16 cellular contexts compared by ENCODE assay signal in genomic region chr6:4924872-4925271, GRCh38.
"Had no signal": no experiment of that assay in that cellular context is flagged by ENCODE, and none has a peak within 500 bp of the region (broad histone marks: within the 10 kb centered on the region; RNA-seq: fewer than 3 reads in every experiment).

No MANE protein-coding gene starts in this region.

- H3K36me3 ChIP-seq: gastroesophageal sphincter, heart right ventricle, right lobe of liver had no signal

- H3K27ac ChIP-seq: gastroesophageal sphincter, right lobe of liver had no signal

- ATAC-seq: activated T-cell treated with anti-CD3 and anti-CD28 coated beads, Interleukin-2, amount 50 U/mL, for 72 hours; effector memory CD8-positive, alpha-beta T cell; gastroesophageal sphincter; left lobe of liver; right lobe of liver; stimulated activated naive CD8-positive, alpha-beta T cell treated with anti-CD3 and anti-CD28 coated beads, Interleukin-15, Interleukin-2, amounts not matched to agents 100 U/mL and 50 U/mL, for 24 hours; T-helper 17 cell had no signal

- H3K9me3 ChIP-seq: gastroesophageal sphincter, heart right ventricle, right lobe of liver had no signal

- DNase-seq: activated B cell treated with CpG ODN at 0.5 μM for 24 hours; activated CD4-positive, alpha-beta T cell treated with anti-CD3 and anti-CD28 coated beads, Interleukin-2, amount 10 ng/mL, durations not matched to agents 7 days and 5 days; activated CD8-positive, alpha-beta memory T cell treated with anti-CD3 and anti-CD28 coated beads, Interleukin-2, amount 50 U/mL, for 48 hours; activated gamma-delta T cell treated with Interleukin-2 at 50 U/mL for 16 hours; activated naive CD8-positive, alpha-beta T cell treated with anti-CD3 and anti-CD28 coated beads, Interleukin-2, amount 10 ng/mL, durations not matched to agents 7 days and 5 days; activated T-cell treated with anti-CD3 and anti-CD28 coated beads, Interleukin-2, amount 50 U/mL, for 72 hours; cortex of kidney; effector memory CD8-positive, alpha-beta T cell; heart right ventricle; mammary epithelial cell; right lobe of liver; stimulated activated naive CD8-positive, alpha-beta T cell treated with anti-CD3 and anti-CD28 coated beads, Interleukin-15, Interleukin-2, amounts not matched to agents 100 U/mL and 50 U/mL, for 24 hours; T-helper 17 cell; trophoblast cell had no signal

- H3K4me1 ChIP-seq: right lobe of liver had no signal

- H3K27me3 ChIP-seq: gastroesophageal sphincter, heart right ventricle, right lobe of liver had no signal

- H3K4me3 ChIP-seq: gastroesophageal sphincter, right lobe of liver had no signal
